In genomic region chr4:153221783-153222161, GRCh38 we compare ENCODE assay signal across 1 cellular context.
A peak's percentile ranks its signal among the peaks of the same experiment; 100 is the strongest.
TF ChIP-seq lines count a peak whose summit lies in the region.

No MANE protein-coding gene starts in this region.

TF ChIP-seq in HEK293, 187 proteins besides CTCF, POLR2A, EP300 and RAD21 (continued from another document):
- TF ChIP-seq ZNF518A (tag by site-specific recombination; conservative IDR thresholded peaks at IDR 0.05; ENCODE audit: low read depth) (no peak), SP2 (tag by site-specific recombination; IDR thresholded peaks at IDR 0.05) (no peak), ZNF274 (IDR thresholded peaks at IDR 0.05; ENCODE audit: low read length) (no peak), ZNF274 (tag by site-specific recombination; IDR thresholded peaks at IDR 0.05; ENCODE audit: borderline replicate concordance) (no peak), ZFP3 (tag by site-specific recombination; IDR thresholded peaks at IDR 0.05; ENCODE audit: low read depth) (no peak), ZSCAN23 (tag by site-specific recombination; IDR thresholded peaks at IDR 0.05) (0 out of 2 replicates have a peak, but pooled peaks have one; percentile 26), ZNF266 (tag by site-specific recombination; IDR thresholded peaks at IDR 0.05; ENCODE audit: low read depth) (peak; percentile 55), ZXDB (tag by site-specific recombination; IDR thresholded peaks at IDR 0.05) (no peak), ZNF114 (tag by site-specific recombination; IDR thresholded peaks at IDR 0.05) (0 out of 2 replicates have a peak, but pooled peaks have one; percentile 57), ZNF175 (tag by site-specific recombination; IDR thresholded peaks at IDR 0.05) (no peak), ZNF645 (tag by site-specific recombination; IDR thresholded peaks at IDR 0.05) (peak; percentile 25; the same call in 1 of the 2 replicates), ZNF473 (tag by site-specific recombination; IDR thresholded peaks at IDR 0.05) (peak; percentile 59; the same call in 1 of the 2 replicates), ZNF280C (tag by site-specific recombination; IDR thresholded peaks at IDR 0.05) (no peak), ZNF624 (tag by site-specific recombination; IDR thresholded peaks at IDR 0.05) (no peak), ZNF394 (tag by site-specific recombination; IDR thresholded peaks at IDR 0.05; ENCODE audit: borderline replicate concordance) (no peak), ZNF561 (tag by site-specific recombination; IDR thresholded peaks at IDR 0.05; ENCODE audit: borderline replicate concordance) (no peak), REST (tag by site-specific recombination; IDR thresholded peaks at IDR 0.05) (no peak), ZNF133 (tag by site-specific recombination; IDR thresholded peaks at IDR 0.05) (peak; percentile 10; the same call in 1 of the 2 replicates), ZNF138 (tag by site-specific recombination; IDR thresholded peaks at IDR 0.05; ENCODE audit: borderline replicate concordance) (no peak)
TF ChIP-seq in HEK293: peak in this region for 27.
